ENCODE assay signal across 28 cellular contexts in the genomic region with DNA sequence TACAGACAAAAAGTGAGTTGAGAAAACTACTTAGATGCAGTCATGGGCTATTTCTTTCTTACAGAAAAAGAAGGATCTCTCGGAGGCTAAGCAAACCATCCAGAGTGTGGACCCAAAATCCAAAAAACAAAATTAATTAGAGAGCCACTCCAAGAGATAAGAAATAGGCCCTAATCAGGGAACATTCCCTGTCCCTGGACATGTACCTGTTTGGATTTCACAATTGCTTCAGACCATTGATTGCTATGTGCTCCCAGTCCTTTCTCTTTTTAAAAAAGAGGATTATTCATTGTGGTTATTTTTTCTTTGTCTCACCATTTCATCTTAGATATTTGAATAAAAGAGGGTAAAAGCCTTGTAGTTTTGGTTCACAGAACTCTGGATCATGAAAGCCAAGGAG.
"Had no signal": no experiment of that assay in that cellular context is flagged by ENCODE, and none has a peak within 500 bp of the region (broad histone marks: within the 10 kb centered on the region; RNA-seq: fewer than 3 reads in every experiment).

No MANE protein-coding gene starts in this region.

- H3K4me1 ChIP-seq: colonic mucosa, esophagus muscularis mucosa, esophagus squamous epithelium, foreskin keratinocyte, gastrocnemius medialis, gastroesophageal sphincter, heart left ventricle, heart right ventricle had no signal

- DNase-seq: colonic mucosa; cortex of kidney; dermis blood vessel endothelial cell; dorsolateral prefrontal cortex; effector CD4-positive, alpha-beta T cell; effector CD8-positive, alpha-beta T cell; effector memory CD4-positive, alpha-beta T cell; effector memory CD8-positive, alpha-beta T cell; endodermal cell; erythroblast; esophagus squamous epithelium; foreskin fibroblast; foreskin keratinocyte; foreskin melanocyte; gastrocnemius medialis; glutamatergic neuron; head of caudate nucleus; heart left ventricle; heart right ventricle had no signal

- H3K27me3 ChIP-seq: colonic mucosa, dorsolateral prefrontal cortex, esophagus muscularis mucosa, esophagus squamous epithelium, foreskin keratinocyte, gastrocnemius medialis, gastroesophageal sphincter, heart right ventricle had no signal

- H3K27ac ChIP-seq: colonic mucosa, coronary artery, dorsolateral prefrontal cortex, epithelial cell of prostate, esophagus muscularis mucosa, esophagus squamous epithelium, foreskin keratinocyte, gastrocnemius medialis, gastroesophageal sphincter, heart left ventricle, heart right ventricle had no signal

- FAIRE-seq: colon, endometrium, endothelial cell of umbilical vein, frontal cortex had no signal

- H3K4me3 ChIP-seq: colonic mucosa, coronary artery, dorsolateral prefrontal cortex, esophagus muscularis mucosa, esophagus squamous epithelium, gastrocnemius medialis, gastroesophageal sphincter, heart left ventricle, heart right ventricle had no signal

- ATAC-seq: effector memory CD8-positive, alpha-beta T cell; esophagus mucosa; foreskin keratinocyte; gastrocnemius medialis; gastroesophageal sphincter; heart left ventricle; heart right ventricle had no signal

- H3K9me3 ChIP-seq: colonic mucosa, esophagus muscularis mucosa, esophagus squamous epithelium, gastrocnemius medialis had no signal

- H3K36me3 ChIP-seq: colonic mucosa, esophagus muscularis mucosa, esophagus squamous epithelium, gastrocnemius medialis, gastroesophageal sphincter, heart left ventricle, heart right ventricle had no signal
